ENCODE assay signal across 20 cellular contexts in the genomic region with DNA sequence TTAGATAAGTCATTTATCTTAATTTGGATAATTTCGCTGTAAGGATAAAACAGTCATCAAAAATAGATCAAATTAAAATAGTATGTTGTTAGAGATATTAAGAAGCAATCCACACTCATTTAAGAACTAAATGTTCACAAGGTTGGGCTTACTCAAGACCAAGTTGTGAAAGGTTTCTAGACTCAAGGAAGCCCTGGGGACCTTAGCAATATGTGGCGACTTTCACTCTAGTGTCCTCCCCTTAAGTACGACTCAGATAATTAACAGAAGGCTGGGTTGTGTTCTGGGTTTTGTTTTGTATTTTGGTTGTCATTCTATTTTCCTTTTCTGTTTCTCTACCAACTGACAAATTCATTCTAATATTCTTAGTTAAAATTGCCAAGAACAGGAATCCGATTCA.
"Had no signal": no experiment of that assay in that cellular context is flagged by ENCODE, and none has a peak within 500 bp of the region (broad histone marks: within the 10 kb centered on the region; RNA-seq: fewer than 3 reads in every experiment).

No MANE protein-coding gene starts in this region.

- H3K4me1 ChIP-seq: ascending aorta, breast epithelium, heart left ventricle, transverse colon, vagina had no signal

- H3K27ac ChIP-seq: ascending aorta, breast epithelium, heart left ventricle, skin epidermis, transverse colon, vagina, VCaP had no signal

- H3K4me3 ChIP-seq: ascending aorta, breast epithelium, heart left ventricle, skin epidermis, transverse colon, vagina had no signal

- H3K27me3 ChIP-seq: ascending aorta, breast epithelium, heart left ventricle, transverse colon, vagina had no signal

- DNase-seq: activated CD4-positive, alpha-beta T cell treated with anti-CD3 and anti-CD28 coated beads for 1 hour; activated CD4-positive, alpha-beta T cell treated with anti-CD3 and anti-CD28 coated beads, Interleukin-2, amount 50 U/mL, for 4 hours; activated naive CD4-positive, alpha-beta T cell treated with anti-CD3 and anti-CD28 coated beads, Interleukin-2, amount 10 ng/mL, durations not matched to agents 7 days and 5 days; cerebellar nuclear complex; effector memory CD4-positive, alpha-beta T cell; foreskin melanocyte; heart left ventricle; immature natural killer cell; mesenchymal stem cell; occipital lobe; stimulated activated CD4-positive, alpha-beta T cell treated with anti-CD3 and anti-CD28 coated beads, Interleukin-15, amount 100 ng/mL, for 24 hours; stimulated activated CD4-positive, alpha-beta T cell treated with anti-CD3 and anti-CD28 coated beads, Interleukin-4, amount 100 ng/mL, for 1 hour; stimulated activated naive CD4-positive, alpha-beta T cell; substantia nigra; transverse colon had no signal

- H3K9me3 ChIP-seq: ascending aorta, breast epithelium, heart left ventricle, transverse colon, vagina had no signal

- ATAC-seq: heart left ventricle had no signal

- H3K36me3 ChIP-seq: ascending aorta, breast epithelium, heart left ventricle, transverse colon, vagina had no signal
